9 cellular contexts compared by ENCODE assay signal in genomic region chr1:39378377-39378776, GRCh38.
DNase-seq lines count a peak whose midpoint lies in the region; ATAC-seq, FAIRE-seq and TF ChIP-seq lines count a peak whose summit lies in the region.
"Had no signal": no experiment of that assay in that cellular context is flagged by ENCODE, and none has a peak within 500 bp of the region (broad histone marks: within the 10 kb centered on the region; RNA-seq: fewer than 3 reads in every experiment).

No MANE protein-coding gene starts in this region.

- H3K4me1 ChIP-seq in body of pancreas (peaks cover 5% of the 10 kb centered on the region), mucosa of descending colon (ENCODE audit: low read depth) (no peaks in the 10 kb centered on the region)

- DNase-seq in LNCaP clone FGC (ENCODE audit: low read depth) (no peak), body of pancreas (peak; percentile 24 to 44 (median 34)), mucosa of descending colon (peak in 1 of 3 donors; percentile 60), OCI-M2 (lab: John Stamatoyannopoulos, UW; ENCODE audit: unreplicated experiment) (no peak)
- DNase-seq: activated B cell treated with CpG ODN at 0.5 μM for 24 hours had no signal

- TF ChIP-seq CTCF in LNCaP clone FGC (IDR thresholded peaks at IDR 0.05; ENCODE audit: control insufficient read depth, extremely low read depth, insufficient read depth) (peak; percentile 98), body of pancreas (IDR thresholded peaks at IDR 0.05) (peak; percentile 25 to 57 (median 45)), mucosa of descending colon (IDR thresholded peaks at IDR 0.05) (peak; percentile 25)

- peaks cover 0 to 18% of the 10 kb centered on the region in 2 donors for H3K36me3 ChIP-seq in body of pancreas (replicated peaks in 1 of 2; ENCODE audit: insufficient read depth in 1 of 2, low read depth in 2 of 2)
- H3K36me3 ChIP-seq in mucosa of descending colon (ENCODE audit: low read depth), result peaks cover 7% of the 10 kb centered on the region

- H3K9me3 ChIP-seq in body of pancreas, result no peaks in the 10 kb centered on the region
- H3K9me3 ChIP-seq in mucosa of descending colon, result no peaks in the 10 kb centered on the region

- ATAC-seq in body of pancreas (peak; percentile 53), mucosa of descending colon (peak; percentile 99), HG03520 (IDR thresholded peaks at IDR 0.05; ENCODE audit: unreplicated experiment) (no peak), GM19452 (IDR thresholded peaks at IDR 0.05; ENCODE audit: unreplicated experiment) (no peak), HG03565 (IDR thresholded peaks at IDR 0.05; ENCODE audit: unreplicated experiment) (no peak)

- 14% methylated on average over 2 of the region's 2 CpGs for WGBS in body of pancreas, 2 donors

- H3K4me3 ChIP-seq in LNCaP clone FGC (ENCODE audit: low read depth, low read length) (no peak overlapping the region), body of pancreas (no peak overlapping the region), mucosa of descending colon (no peak overlapping the region)

- intact Hi-C loops in body of pancreas (cut with DNase I) (no loop called here), mucosa of descending colon (cut with DNase I, micrococcal nuclease) (no loop called here)

- H3K27me3 ChIP-seq in body of pancreas, result no peaks in the 10 kb centered on the region

- H3K27ac ChIP-seq in body of pancreas, result no peak overlapping the region

- FAIRE-seq in G401.6 (lab: Jason Lieb, UNC), result peak; percentile 33

- no peak for TF ChIP-seq POLR2A in body of pancreas (IDR thresholded peaks at IDR 0.05)

Comparison
In these comparisons a context has a peak if more than half of its experiments do, and no peak if none do; other contexts are left out.
1. DNase-seq: peak in body of pancreas (4 of 4); none in LNCaP clone FGC (single experiment) and OCI-M2 (single experiment).
2. CTCF ChIP-seq: peak in every context shown above with its lines; median percentile 98 in LNCaP clone FGC; 45 in body of pancreas; 25 in mucosa of descending colon.
3. ATAC-seq: peak in body of pancreas (single experiment) and mucosa of descending colon (single experiment); none in HG03520 (single experiment), GM19452 (single experiment) and HG03565 (single experiment).